Comparison of ENCODE assay signal across 20 cellular contexts in genomic region chr2:42307180-42307579, GRCh38. TPM values are rescaled to one million over a fixed set of nuclear protein-coding genes. Genes with fewer than 3 reads are reported as not detected.
DNase-seq lines count a peak whose midpoint lies in the region; ATAC-seq, FAIRE-seq and TF ChIP-seq lines count a peak whose summit lies in the region.
"Had no signal": no experiment of that assay in that cellular context is flagged by ENCODE, and none has a peak within 500 bp of the region (broad histone marks: within the 10 kb centered on the region; RNA-seq: fewer than 3 reads in every experiment).

No MANE protein-coding gene starts in this region.

- H3K27ac Mint-ChIP-seq in activated naive CD8-positive, alpha-beta T cell = peak overlapping the region; percentile 81
- no peak overlapping the region for H3K27ac Mint-ChIP-seq in activated naive CD8-positive, alpha-beta T cell treated with anti-CD3 and anti-CD28 coated beads, Interleukin-2, amount 50 U/mL, for 24 hours
- peak overlapping the region; percentile 52 to 57 for H3K27ac Mint-ChIP-seq in T-cell
- peak overlapping the region; percentile 56 for H3K27ac Mint-ChIP-seq in stimulated activated effector memory CD8-positive, alpha-beta T cell treated with anti-CD3 and anti-CD28 coated beads, Interleukin-12 subunit alpha, Interleukin-12 subunit beta, amount 100 ng/mL, for 72 hours
- H3K27ac Mint-ChIP-seq: CD4-positive, alpha-beta T cell; HFFc6 had no signal

- H3K9me3 Mint-ChIP-seq in activated naive CD8-positive, alpha-beta T cell (ENCODE audit: low read depth) = no peaks in the 10 kb centered on the region
- H3K9me3 Mint-ChIP-seq in activated naive CD8-positive, alpha-beta T cell treated with anti-CD3 and anti-CD28 coated beads, Interleukin-2, amount 50 U/mL, for 24 hours = no peaks in the 10 kb centered on the region
- no peaks in the 10 kb centered on the region for H3K9me3 Mint-ChIP-seq in T-cell
- H3K9me3 Mint-ChIP-seq in stimulated activated effector memory CD8-positive, alpha-beta T cell treated with anti-CD3 and anti-CD28 coated beads, Interleukin-12 subunit alpha, Interleukin-12 subunit beta, amount 100 ng/mL, for 72 hours = no peaks in the 10 kb centered on the region
- H3K9me3 Mint-ChIP-seq: CD4-positive, alpha-beta T cell; HFFc6 had no signal

- H3K36me3 ChIP-seq in effector memory CD4-positive, alpha-beta T cell (ENCODE audit: control insufficient read depth, insufficient read depth, low read length) = peaks cover 40% of the 10 kb centered on the region

- no peaks in the 10 kb centered on the region for H3K27me3 ChIP-seq in effector memory CD4-positive, alpha-beta T cell (replicated peaks; ENCODE audit: control insufficient read depth, insufficient read depth, low read length, poor library complexity, severe bottlenecking)

- peak; percentile 17 for FAIRE-seq in GM12892 (lab: Jason Lieb, UNC)
- FAIRE-seq: A204.1, D721Med had no signal

- peaks cover 6% of the 10 kb centered on the region for H3K4me1 ChIP-seq in effector memory CD4-positive, alpha-beta T cell (ENCODE audit: control insufficient read depth, insufficient read depth, low read length, poor library complexity, severe bottlenecking)
- H3K4me1 ChIP-seq: Caco-2 had no signal

- POLR2A ChIA-PET in T-cell (lab: Charles Lee) = no interaction called here

- no peak overlapping the region for H3K27ac ChIP-seq in effector memory CD4-positive, alpha-beta T cell (ENCODE audit: insufficient read depth, low read length, poor library complexity, severe bottlenecking)
- H3K27ac ChIP-seq: C4-2B, HL-60 had no signal

- CTCF ChIA-PET in T-cell (lab: Charles Lee) = no interaction called here

- peaks cover 20% of the 10 kb centered on the region for H3K36me3 Mint-ChIP-seq in activated naive CD8-positive, alpha-beta T cell
- H3K36me3 Mint-ChIP-seq in activated naive CD8-positive, alpha-beta T cell treated with anti-CD3 and anti-CD28 coated beads, Interleukin-2, amount 50 U/mL, for 24 hours (ENCODE audit: low read depth) = peaks cover 40% of the 10 kb centered on the region
- H3K36me3 Mint-ChIP-seq in T-cell = peaks cover 36% of the 10 kb centered on the region
- peaks cover 67% of the 10 kb centered on the region for H3K36me3 Mint-ChIP-seq in stimulated activated effector memory CD8-positive, alpha-beta T cell treated with anti-CD3 and anti-CD28 coated beads, Interleukin-12 subunit alpha, Interleukin-12 subunit beta, amount 100 ng/mL, for 72 hours

- H3K9me3 ChIP-seq in effector memory CD4-positive, alpha-beta T cell (ENCODE audit: control insufficient read depth, low read length) = no peaks in the 10 kb centered on the region
- H3K9me3 ChIP-seq: Caco-2 had no signal

- DNase-seq in activated naive CD8-positive, alpha-beta T cell treated with anti-CD3 and anti-CD28 coated beads, Interleukin-2, amount 50 U/mL, for 24 hours = no peak
- DNase-seq in GM12892 (ENCODE audit: insufficient read length) (no peak), T-cell (no peak)
- no peak for DNase-seq in stimulated activated effector memory CD8-positive, alpha-beta T cell treated with anti-CD3 and anti-CD28 coated beads, Interleukin-12 subunit alpha, Interleukin-12 subunit beta, amount 100 ng/mL, for 72 hours (ENCODE audit: low spot score in 2 of 2)
- no peak for DNase-seq in effector memory CD4-positive, alpha-beta T cell
- DNase-seq: ACHN; Caco-2; CD4-positive, alpha-beta T cell; DMS79; GDM1; GOT3; H7; HFFc6; IMR-90 had no signal

- H3K4me3 Mint-ChIP-seq in activated naive CD8-positive, alpha-beta T cell = no peak overlapping the region
- no peak overlapping the region for H3K4me3 Mint-ChIP-seq in activated naive CD8-positive, alpha-beta T cell treated with anti-CD3 and anti-CD28 coated beads, Interleukin-2, amount 50 U/mL, for 24 hours
- no peak overlapping the region for H3K4me3 Mint-ChIP-seq in T-cell
- H3K4me3 Mint-ChIP-seq in stimulated activated effector memory CD8-positive, alpha-beta T cell treated with anti-CD3 and anti-CD28 coated beads, Interleukin-12 subunit alpha, Interleukin-12 subunit beta, amount 100 ng/mL, for 72 hours = no peak overlapping the region
- H3K4me3 Mint-ChIP-seq: CD4-positive, alpha-beta T cell; HFFc6 had no signal

- peaks cover 11% of the 10 kb centered on the region for H3K4me1 Mint-ChIP-seq in activated naive CD8-positive, alpha-beta T cell (ENCODE audit: low read depth)
- H3K4me1 Mint-ChIP-seq in activated naive CD8-positive, alpha-beta T cell treated with anti-CD3 and anti-CD28 coated beads, Interleukin-2, amount 50 U/mL, for 24 hours = peaks cover 5% of the 10 kb centered on the region
- peaks cover 21 to 33% (median 27%) of the 10 kb centered on the region in 3 donors for H3K4me1 Mint-ChIP-seq in T-cell
- H3K4me1 Mint-ChIP-seq in stimulated activated effector memory CD8-positive, alpha-beta T cell treated with anti-CD3 and anti-CD28 coated beads, Interleukin-12 subunit alpha, Interleukin-12 subunit beta, amount 100 ng/mL, for 72 hours = peaks cover 14% of the 10 kb centered on the region

- no peak for ATAC-seq in activated naive CD8-positive, alpha-beta T cell treated with anti-CD3 and anti-CD28 coated beads, Interleukin-2, amount 50 U/mL, for 24 hours
- ATAC-seq in T-cell (replicated peaks in 1 of 4) = no peak
- ATAC-seq in stimulated activated effector memory CD8-positive, alpha-beta T cell treated with anti-CD3 and anti-CD28 coated beads, Interleukin-12 subunit alpha, Interleukin-12 subunit beta, amount 100 ng/mL, for 72 hours = no peak
- ATAC-seq: HCT116 had no signal

- no peak for TF ChIP-seq POLR2A in GM12892 (IDR thresholded peaks at IDR 0.05; ENCODE audit: low read depth, low read length)

- no peak overlapping the region for H3K4me3 ChIP-seq in effector memory CD4-positive, alpha-beta T cell (ENCODE audit: insufficient read depth, low read depth, low read length, poor library complexity, severe bottlenecking)

- H3K27me3 Mint-ChIP-seq in activated naive CD8-positive, alpha-beta T cell = no peaks in the 10 kb centered on the region
- no peaks in the 10 kb centered on the region for H3K27me3 Mint-ChIP-seq in activated naive CD8-positive, alpha-beta T cell treated with anti-CD3 and anti-CD28 coated beads, Interleukin-2, amount 50 U/mL, for 24 hours
- no peaks in the 10 kb centered on the region for H3K27me3 Mint-ChIP-seq in T-cell
- H3K27me3 Mint-ChIP-seq: CD4-positive, alpha-beta T cell had no signal

RNA-seq across cellular contexts. Expression of gene COX7A2L, which starts 53.8 kb away (rescaled TPM):
- polyA plus RNA-seq in GM12892 (2012; ENCODE audit: missing spikeins) = 178 TPM
- 10 to 100 TPM; 59.6 to 76.4 (median 72.6) TPM for total RNA-seq in T-cell
